In genomic region chr2:101467306-101467705, GRCh38 we compare ENCODE assay signal across 1 cellular context.
TF ChIP-seq lines count a peak whose summit lies in the region.

No MANE protein-coding gene starts in this region.

TF ChIP-seq in IMR-90, 13 proteins besides CTCF, POLR2A, EP300 and RAD21:
- TF ChIP-seq CHD1 (IDR thresholded peaks at IDR 0.05; ENCODE audit: low read depth, low read length): no peak
- TF ChIP-seq USF2 (IDR thresholded peaks at IDR 0.05; ENCODE audit: low read depth, low read length): no peak
- TF ChIP-seq ELK1 (IDR thresholded peaks at IDR 0.05; ENCODE audit: borderline replicate concordance, low read depth, low read length): no peak
- no peak for TF ChIP-seq NFE2L2 (IDR thresholded peaks at IDR 0.05; ENCODE audit: low read depth, low read length)
- TF ChIP-seq MAFK (IDR thresholded peaks at IDR 0.05; ENCODE audit: low read depth, low read length): no peak
- TF ChIP-seq RFX5 (IDR thresholded peaks at IDR 0.05; ENCODE audit: low read depth, low read length): no peak
- TF ChIP-seq MXI1 (IDR thresholded peaks at IDR 0.05; ENCODE audit: borderline replicate concordance, low read depth, low read length): no peak
- TF ChIP-seq MAZ (IDR thresholded peaks at IDR 0.05; ENCODE audit: borderline replicate concordance, low read depth, low read length): no peak
- no peak for TF ChIP-seq RCOR1 (IDR thresholded peaks at IDR 0.05; ENCODE audit: insufficient replicate concordance, low read length)
- TF ChIP-seq FOS (IDR thresholded peaks at IDR 0.05; ENCODE audit: low read depth, low read length): no peak
- no peak for TF ChIP-seq CEBPB (IDR thresholded peaks at IDR 0.05; ENCODE audit: low read depth, low read length)
- no peak for TF ChIP-seq SMC3 (IDR thresholded peaks at IDR 0.05; ENCODE audit: low read depth, low read length)
- TF ChIP-seq BHLHE40 (IDR thresholded peaks at IDR 0.05; ENCODE audit: low read depth, low read length): no peak
